9 cellular contexts compared by ENCODE assay signal in genomic region chr2:173151671-173152398, GRCh38.
DNase-seq lines count a peak whose midpoint lies in the region; ATAC-seq and TF ChIP-seq lines count a peak whose summit lies in the region.
"Had no signal": no experiment of that assay in that cellular context is flagged by ENCODE, and none has a peak within 500 bp of the region (broad histone marks: within the 10 kb centered on the region; RNA-seq: fewer than 3 reads in every experiment).

No MANE protein-coding gene starts in this region.

- H3K4me3 Mint-ChIP-seq in endodermal cell = no peak overlapping the region
- H3K4me3 Mint-ChIP-seq: activated naive CD4-positive, alpha-beta T cell treated with anti-CD3 and anti-CD28 coated beads for 36 hours had no signal

- no peak for TF ChIP-seq EP300 in stomach (IDR thresholded peaks at IDR 0.05)

- H3K27me3 ChIP-seq in HUES48 (ENCODE audit: control insufficient read depth, insufficient read depth, low read length) (no peaks in the 10 kb centered on the region), endodermal cell (ENCODE audit: control insufficient read depth, insufficient read depth, low read length, poor library complexity, severe bottlenecking) (no peaks in the 10 kb centered on the region), stomach (no peaks in the 10 kb centered on the region)

- H3K9ac ChIP-seq in HUES48 (ENCODE audit: low read depth, low read length) (no peak overlapping the region), endodermal cell (ENCODE audit: extremely low read depth, low read length, poor library complexity, severe bottlenecking) (no peak overlapping the region)

- H3K9me3 Mint-ChIP-seq in endodermal cell = peaks cover 22% of the 10 kb centered on the region
- H3K9me3 Mint-ChIP-seq: activated naive CD4-positive, alpha-beta T cell treated with anti-CD3 and anti-CD28 coated beads for 36 hours had no signal

- no peak overlapping the region for H3K27ac Mint-ChIP-seq in endodermal cell
- H3K27ac Mint-ChIP-seq: activated naive CD4-positive, alpha-beta T cell treated with anti-CD3 and anti-CD28 coated beads for 36 hours had no signal

- peak; percentile 84 for ATAC-seq in GM19463 (IDR thresholded peaks at IDR 0.05; ENCODE audit: unreplicated experiment)

- 71 to 76% methylated on average over 2 to 3 of the region's 3 CpGs for WGBS in endodermal cell (ENCODE audit: insufficient coverage in 1 of 2, insufficient read length in 1 of 2), 2 experiments
- WGBS in stomach, 5 donors = 41 to 53% (median 44%) methylated on average over 3 of the region's 3 CpGs

- no peaks in the 10 kb centered on the region for H3K27me3 Mint-ChIP-seq in endodermal cell (ENCODE audit: insufficient read depth)

- H3K4me1 Mint-ChIP-seq in endodermal cell = peaks cover 33% of the 10 kb centered on the region

- H3K27ac ChIP-seq in HUES48 (ENCODE audit: low read depth, low read length) = peak overlapping the region; percentile 27
- H3K27ac ChIP-seq in endodermal cell (ENCODE audit: low read depth, low read length) = no peak overlapping the region
- H3K27ac ChIP-seq in stomach = no peak overlapping the region

- no peak for TF ChIP-seq POLR2A in stomach (IDR thresholded peaks at IDR 0.05)

- no peak for TF ChIP-seq CTCF in AG10803 (conservative IDR thresholded peaks at IDR 0.05; ENCODE audit: low read length)
- no peak for TF ChIP-seq CTCF in endodermal cell (conservative IDR thresholded peaks at IDR 0.05)
- TF ChIP-seq CTCF in stomach (IDR thresholded peaks at IDR 0.05) = no peak

- DNase-seq in AG10803 (ENCODE audit: low read depth) = peak; percentile 54
- DNase-seq in endodermal cell = no peak
- DNase-seq in NCI-H1694 (lab: John Stamatoyannopoulos, UW) = no peak
- DNase-seq in stomach = no peak
- no peak for DNase-seq in NCI-H2171 treated with DMSO at 0.1 percent for 48 hours (lab: John Stamatoyannopoulos, UW)
- no peak for DNase-seq in OCI-M1 (lab: John Stamatoyannopoulos, UW)
- DNase-seq: activated naive CD4-positive, alpha-beta T cell treated with anti-CD3 and anti-CD28 coated beads for 36 hours had no signal

- no peak overlapping the region for H3K4me3 ChIP-seq in AG10803 (ENCODE audit: low read length)
- no peak overlapping the region for H3K4me3 ChIP-seq in HUES48 (ENCODE audit: low read depth, low read length)
- H3K4me3 ChIP-seq in endodermal cell (ENCODE audit: low read length) = peak overlapping the region; percentile 47
- H3K4me3 ChIP-seq in stomach = no peak overlapping the region

- peaks cover 12% of the 10 kb centered on the region for H3K4me1 ChIP-seq in HUES48 (ENCODE audit: control insufficient read depth, insufficient read depth, low read length)
- H3K4me1 ChIP-seq in endodermal cell (ENCODE audit: control insufficient read depth, insufficient read depth, low read length) = peaks cover 11% of the 10 kb centered on the region
- peaks cover 0 to 42% (median 9%) of the 10 kb centered on the region in 4 donors for H3K4me1 ChIP-seq in stomach

- intact Hi-C loops in stomach (cut with DNase I; ENCODE audit: low total_unique reads) = no loop called here

- H3K36me3 Mint-ChIP-seq in endodermal cell (ENCODE audit: low read depth) = peaks cover 25% of the 10 kb centered on the region

- H3K36me3 ChIP-seq in HUES48 (ENCODE audit: control insufficient read depth, insufficient read depth, low read length) (no peaks in the 10 kb centered on the region), endodermal cell (ENCODE audit: control insufficient read depth, insufficient read depth, low read length) (no peaks in the 10 kb centered on the region), stomach (no peaks in the 10 kb centered on the region)

- 0 out of 2 replicates have a peak, but pooled peaks cover 6% of the 10 kb centered on the region for H3K9me3 ChIP-seq in HUES48 (ENCODE audit: control insufficient read depth, insufficient read depth, low read length)
- peaks cover 21% of the 10 kb centered on the region for H3K9me3 ChIP-seq in endodermal cell (ENCODE audit: control insufficient read depth, low read length)
- H3K9me3 ChIP-seq in stomach = no peaks in the 10 kb centered on the region
